ENCODE assay signal across 8 cellular contexts in the genomic region with DNA sequence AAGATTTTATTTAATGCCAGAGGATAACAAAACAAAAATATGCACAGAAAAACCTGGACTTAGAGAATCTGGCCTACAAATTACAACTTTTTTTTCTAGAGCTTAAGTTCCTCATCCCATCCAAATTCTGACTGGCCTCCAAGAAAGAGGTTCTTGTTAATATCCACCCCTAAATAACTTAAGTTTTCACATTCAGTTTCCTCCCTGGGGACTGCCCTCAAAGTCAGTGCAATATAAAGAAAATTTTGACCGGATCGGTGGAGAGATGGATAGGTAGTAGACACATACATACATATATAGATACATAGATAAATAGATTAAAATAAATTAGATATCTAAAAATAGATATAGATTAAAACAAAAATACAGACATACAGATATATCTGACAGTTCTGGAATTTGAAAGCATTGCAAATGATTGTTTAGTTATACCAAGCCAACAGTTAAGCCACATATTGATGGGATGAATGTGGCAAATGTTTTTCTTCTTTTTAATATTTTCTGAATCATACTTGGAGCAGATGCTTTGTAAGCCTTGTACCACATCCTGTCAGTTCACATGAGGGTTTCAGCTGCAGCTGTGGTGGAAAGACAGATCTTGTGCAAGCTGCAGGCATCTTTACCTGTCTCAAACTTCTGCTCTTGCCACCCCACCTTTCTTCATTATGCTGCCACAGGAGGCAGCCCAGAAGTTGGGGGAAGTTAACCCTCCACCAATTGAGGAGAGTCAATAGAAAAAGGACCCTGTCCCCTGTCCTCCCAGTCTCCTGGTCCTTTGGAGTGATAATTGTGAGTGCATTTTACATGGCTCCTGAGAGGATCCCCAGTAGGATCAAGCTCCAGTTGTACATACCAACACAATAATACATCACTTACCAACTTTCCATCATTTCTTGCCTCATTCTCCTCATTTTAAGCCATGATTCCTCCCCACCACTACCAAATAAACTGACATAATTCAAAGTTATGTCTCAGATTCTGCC. TPM values are rescaled to one million over a fixed set of nuclear protein-coding genes. Genes with fewer than 3 reads are reported as not detected.
A peak's percentile ranks its signal among the peaks of the same experiment; 100 is the strongest.
DNase-seq lines count a peak whose midpoint lies in the region; ATAC-seq and TF ChIP-seq lines count a peak whose summit lies in the region.

No MANE protein-coding gene starts in this region.

- ATAC-seq in GM18867 (IDR thresholded peaks at IDR 0.05; ENCODE audit: unreplicated experiment) (peak; percentile 88), HG02981 (IDR thresholded peaks at IDR 0.05; ENCODE audit: unreplicated experiment) (peak; percentile 97)
- peak; percentile 96 for ATAC-seq in stimulated activated naive CD8-positive, alpha-beta T cell treated with anti-CD3 and anti-CD28 coated beads, Interleukin-15, Interleukin-2, amounts not matched to agents 100 U/mL and 50 U/mL, for 24 hours

- no peak for TF ChIP-seq CTCF in testis (IDR thresholded peaks at IDR 0.05)

- H3K4me1 ChIP-seq in testis = no peaks in the 10 kb centered on the region

- H3K27ac ChIP-seq in testis (no peak overlapping the region), caudate nucleus (ENCODE audit: low read depth, low read length) (no peak overlapping the region)

- 64 to 88% methylated on average over 2 of the region's 2 CpGs for WGBS in testis, 2 donors

- intact Hi-C loops in posterior vena cava (cut with DNase I) = no loop called here
- intact Hi-C loops in testis (cut with DNase I; ENCODE audit: low total_unique reads) = no loop called here

- H3K9me3 ChIP-seq in testis = no peaks in the 10 kb centered on the region

- peak in 4 of 5 donors; percentile 14 to 94 (median 31) for DNase-seq in T-helper 1 cell
- DNase-seq in central memory CD4-positive, alpha-beta T cell = peak; percentile 62
- peak; percentile 28 for DNase-seq in stimulated activated naive CD8-positive, alpha-beta T cell treated with anti-CD3 and anti-CD28 coated beads, Interleukin-15, Interleukin-2, amounts not matched to agents 100 U/mL and 50 U/mL, for 24 hours
- no peak for DNase-seq in posterior vena cava (ENCODE audit: low spot score)
- DNase-seq in testis = no peak
- no peak for DNase-seq in caudate nucleus (lab: John Stamatoyannopoulos, UW)

- no peak overlapping the region for H3K4me3 ChIP-seq in testis

- no peak for TF ChIP-seq POLR2A in testis (IDR thresholded peaks at IDR 0.05)

- no peaks in the 10 kb centered on the region for H3K36me3 ChIP-seq in testis (ENCODE audit: low read depth, missing control alignments)

- H3K27me3 ChIP-seq in testis = no peaks in the 10 kb centered on the region

RNA-seq across cellular contexts. Expression of gene PRDM8, which starts 58.5 kb away (rescaled TPM):
- total RNA-seq in posterior vena cava = 1 to 10 TPM; 4.8 to 5.3 TPM
- 1 to 10 TPM; 3.9 to 4.3 TPM for total RNA-seq in testis
- 1.1 TPM for polyA plus RNA-seq in testis (ENCODE audit: insufficient read depth, low read depth, low replicate concordance)

Comparison
In these comparisons a context has a peak if more than half of its experiments do, and no peak if none do; other contexts are left out.
1. DNase-seq: peak in T-helper 1 cell (4 of 5), central memory CD4-positive, alpha-beta T cell (single experiment) and stimulated activated naive CD8-positive, alpha-beta T cell treated with anti-CD3 and anti-CD28 coated beads, Interleukin-15, Interleukin-2, amounts not matched to agents 100 U/mL and 50 U/mL, for 24 hours (single experiment); none in posterior vena cava (single experiment), testis (single experiment) and caudate nucleus (0 of 61).
2. Peak in every context shown above with its lines, with median percentiles within 50 percentile points of each other: ATAC-seq.